ENCODE assay signal across 9 cellular contexts in the genomic region with DNA sequence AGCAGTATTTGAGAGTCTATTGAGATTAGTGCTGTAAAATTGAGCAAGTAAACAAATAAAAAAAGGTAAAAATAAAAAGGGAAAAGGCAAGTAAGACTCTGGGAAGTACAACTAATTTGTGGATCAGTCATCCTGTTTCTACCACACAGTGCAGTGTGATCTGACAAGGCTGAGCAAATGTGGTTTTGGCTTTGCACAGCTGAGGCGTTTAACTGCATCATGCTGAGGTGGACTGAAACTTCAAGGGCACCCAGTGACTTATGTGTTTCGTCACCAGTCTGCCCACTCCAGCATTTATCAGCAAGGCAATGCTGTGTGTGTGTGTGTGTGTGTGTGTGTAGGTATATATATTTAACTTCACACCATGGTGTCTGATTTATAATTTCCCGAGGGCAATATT.
A peak's percentile ranks its signal among the peaks of the same experiment; 100 is the strongest.
DNase-seq lines count a peak whose midpoint lies in the region; ATAC-seq and TF ChIP-seq lines count a peak whose summit lies in the region.
"Had no signal": no experiment of that assay in that cellular context is flagged by ENCODE, and none has a peak within 500 bp of the region (broad histone marks: within the 10 kb centered on the region; RNA-seq: fewer than 3 reads in every experiment).

No MANE protein-coding gene starts in this region.

- no peak overlapping the region for H3K4me3 ChIP-seq in gastroesophageal sphincter
- H3K4me3 ChIP-seq in esophagus muscularis mucosa = no peak overlapping the region
- H3K4me3 ChIP-seq: upper lobe of left lung had no signal

- H3K27me3 ChIP-seq in gastroesophageal sphincter (no peaks in the 10 kb centered on the region), esophagus muscularis mucosa (no peaks in the 10 kb centered on the region)
- H3K27me3 ChIP-seq: upper lobe of left lung had no signal

- TF ChIP-seq POLR2A in gastroesophageal sphincter (IDR thresholded peaks at IDR 0.05) (no peak), esophagus muscularis mucosa (IDR thresholded peaks at IDR 0.05; ENCODE audit: low read depth) (no peak)

- DNase-seq in activated CD8-positive, alpha-beta memory T cell treated with anti-CD3 and anti-CD28 coated beads for 24 hours = peak; percentile 73
- peak; percentile 88 for DNase-seq in stimulated activated CD4-positive, alpha-beta T cell treated with anti-CD3 and anti-CD28 coated beads, Interleukin-15, amount 100 ng/mL, for 24 hours
- DNase-seq in esophagus muscularis mucosa (ENCODE audit: extremely low spot score) = no peak
- no peak for DNase-seq in D341Med (ENCODE audit: low spot score)
- DNase-seq in NCI-H1930 (lab: John Stamatoyannopoulos, UW) = no peak

- whole genome bisulfite sequencing in gastroesophageal sphincter (ENCODE audit: low coverage in 1 of 2), 2 donors = 60 to 76% methylated on average over 1 to 3 of the region's 3 CpGs
- 74% methylated on average over 3 of the region's 3 CpGs for WGBS in esophagus muscularis mucosa

- TF ChIP-seq EP300 in gastroesophageal sphincter (IDR thresholded peaks at IDR 0.05) = no peak
- TF ChIP-seq EP300 in esophagus muscularis mucosa (IDR thresholded peaks at IDR 0.05) = no peak

- H3K4me1 ChIP-seq in gastroesophageal sphincter (no peaks in the 10 kb centered on the region), esophagus muscularis mucosa (no peaks in the 10 kb centered on the region)

- H3K27ac ChIP-seq in gastroesophageal sphincter (no peak overlapping the region), esophagus muscularis mucosa (replicated peaks in 1 of 4) (no peak overlapping the region)
- H3K27ac ChIP-seq: upper lobe of left lung had no signal

- H3K9me3 ChIP-seq in gastroesophageal sphincter = no peaks in the 10 kb centered on the region
- H3K9me3 ChIP-seq in esophagus muscularis mucosa = no peaks in the 10 kb centered on the region
- H3K9me3 ChIP-seq: upper lobe of left lung had no signal

- intact Hi-C loops in esophagus muscularis mucosa (cut with DNase I) = no loop called here

- no peaks in the 10 kb centered on the region for H3K36me3 ChIP-seq in gastroesophageal sphincter
- H3K36me3 ChIP-seq in esophagus muscularis mucosa = no peaks in the 10 kb centered on the region
- H3K36me3 ChIP-seq: upper lobe of left lung had no signal

- ATAC-seq in GM19351 (IDR thresholded peaks at IDR 0.05; ENCODE audit: unreplicated experiment) (peak; percentile 92), HG03280 (IDR thresholded peaks at IDR 0.05; ENCODE audit: unreplicated experiment) (peak; percentile 69), gastroesophageal sphincter (no peak)

- no peak for TF ChIP-seq CTCF in gastroesophageal sphincter (IDR thresholded peaks at IDR 0.05)
- TF ChIP-seq CTCF in esophagus muscularis mucosa (IDR thresholded peaks at IDR 0.05) = no peak

Comparison
In these comparisons a context has a peak if more than half of its experiments do, and no peak if none do; other contexts are left out.
1. DNase-seq: peak in activated CD8-positive, alpha-beta memory T cell treated with anti-CD3 and anti-CD28 coated beads for 24 hours (single experiment) and stimulated activated CD4-positive, alpha-beta T cell treated with anti-CD3 and anti-CD28 coated beads, Interleukin-15, amount 100 ng/mL, for 24 hours (single experiment); none in esophagus muscularis mucosa (single experiment), D341Med (single experiment) and NCI-H1930 (0 of 2).